Comparison of ENCODE assay signal across 11 cellular contexts in the genomic region with DNA sequence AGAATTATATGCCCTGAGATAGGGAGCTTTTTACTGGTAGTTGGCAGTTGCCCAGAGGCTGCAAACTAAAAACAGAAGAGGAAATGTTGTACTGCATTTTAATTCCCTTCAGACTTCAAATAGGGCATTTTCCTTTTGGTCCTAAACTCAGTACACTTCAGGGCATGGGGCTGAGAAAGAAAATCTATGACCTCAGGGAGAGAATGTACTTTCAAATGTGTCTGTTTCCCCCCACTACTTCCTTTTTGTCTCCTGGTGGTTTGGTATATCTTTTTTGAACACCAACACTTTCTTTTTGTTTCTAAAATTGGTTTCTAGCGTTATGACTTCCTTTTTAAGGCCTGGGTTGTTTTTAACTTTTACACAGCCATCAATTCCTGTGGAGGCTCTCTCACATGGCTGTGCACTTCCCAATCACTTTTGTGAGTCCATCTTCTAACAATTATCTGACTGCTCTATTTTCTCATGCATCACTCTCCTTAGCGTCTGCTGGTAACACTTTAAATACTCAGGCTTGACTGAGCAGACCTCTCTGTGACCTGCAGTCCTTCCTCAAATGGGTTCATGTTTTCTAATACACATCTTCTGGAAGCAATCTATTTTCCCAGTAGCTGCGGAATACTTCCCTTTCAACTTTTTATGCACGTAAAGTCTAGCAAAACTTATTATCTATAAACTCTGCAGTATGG.
DNase-seq lines count a peak whose midpoint lies in the region; ATAC-seq, FAIRE-seq and TF ChIP-seq lines count a peak whose summit lies in the region.
"Had no signal": no experiment of that assay in that cellular context is flagged by ENCODE, and none has a peak within 500 bp of the region (broad histone marks: within the 10 kb centered on the region; RNA-seq: fewer than 3 reads in every experiment).

No MANE protein-coding gene starts in this region.

- H3K27me3 ChIP-seq in dorsolateral prefrontal cortex, result no peaks in the 10 kb centered on the region

- H3K4me3 ChIP-seq in dorsolateral prefrontal cortex, result peak overlapping the region in 37 of 59 donors; percentile 1 to 48 (median 22)

- FAIRE-seq in GM12891 (lab: Jason Lieb, UNC) (peak; percentile 62), D721Med (lab: Jason Lieb, UNC) (no peak)

- intact Hi-C loops in dorsolateral prefrontal cortex (cut with DNase I), result no loop called here

- ATAC-seq in GM21529 (IDR thresholded peaks at IDR 0.05; ENCODE audit: unreplicated experiment) (peak; percentile 95), HG03469 (IDR thresholded peaks at IDR 0.05; ENCODE audit: unreplicated experiment) (peak; percentile 74), omental fat pad (ENCODE audit: low FRiP score) (no peak)
- ATAC-seq: activated naive CD4-positive, alpha-beta T cell treated with anti-CD3 and anti-CD28 coated beads, Interleukin-2, amount 50 U/mL, for 72 hours; Right ventricle myocardium inferior had no signal

- TF ChIP-seq POLR2A in GM12891 (IDR thresholded peaks at IDR 0.05; ENCODE audit: low read depth, low read length), result no peak

- no peak for DNase-seq in GM12891 (ENCODE audit: insufficient read length, low spot score)
- DNase-seq in dorsolateral prefrontal cortex, result no peak
- DNase-seq in stimulated activated naive CD4-positive, alpha-beta T cell treated with Interleukin-2 at 50 U/mL for 16 hours (lab: John Stamatoyannopoulos, UW), result no peak
- DNase-seq in D721Med (ENCODE audit: insufficient read length, low spot score), result no peak
- no peak for DNase-seq in NCI-H524 treated with DMSO at 0.1 percent for 48 hours (lab: John Stamatoyannopoulos, UW)
- DNase-seq in omental fat pad (ENCODE audit: low spot score), result no peak
- DNase-seq: CD4-positive, alpha-beta memory T cell had no signal

- peak overlapping the region in 47 of 59 donors; percentile 1 to 76 (median 54) for H3K27ac ChIP-seq in dorsolateral prefrontal cortex

- TF ChIP-seq CTCF in dorsolateral prefrontal cortex (IDR thresholded peaks at IDR 0.05 in 54 of 56, conservative IDR thresholded peaks at IDR 0.05 in 2 of 56; ENCODE audit: low read depth in 1 of 56, partially characterized antibody in 56 of 56), result no peak
- no peak for TF ChIP-seq CTCF in D721Med (IDR thresholded peaks at IDR 0.05; ENCODE audit: insufficient read depth, missing control alignments)
- TF ChIP-seq CTCF in omental fat pad (IDR thresholded peaks at IDR 0.05), result no peak

TF ChIP-seq in GM12891, 5 proteins besides CTCF, POLR2A, EP300 and RAD21:
- TF ChIP-seq POLR2AphosphoS5 (IDR thresholded peaks at IDR 0.05; ENCODE audit: low read depth, low read length), result no peak
- TF ChIP-seq SPI1 (IDR thresholded peaks at IDR 0.05; ENCODE audit: low read depth, low read length), result peak; percentile 49
